Comparison of ENCODE assay signal across 1 cellular context in the genomic region with DNA sequence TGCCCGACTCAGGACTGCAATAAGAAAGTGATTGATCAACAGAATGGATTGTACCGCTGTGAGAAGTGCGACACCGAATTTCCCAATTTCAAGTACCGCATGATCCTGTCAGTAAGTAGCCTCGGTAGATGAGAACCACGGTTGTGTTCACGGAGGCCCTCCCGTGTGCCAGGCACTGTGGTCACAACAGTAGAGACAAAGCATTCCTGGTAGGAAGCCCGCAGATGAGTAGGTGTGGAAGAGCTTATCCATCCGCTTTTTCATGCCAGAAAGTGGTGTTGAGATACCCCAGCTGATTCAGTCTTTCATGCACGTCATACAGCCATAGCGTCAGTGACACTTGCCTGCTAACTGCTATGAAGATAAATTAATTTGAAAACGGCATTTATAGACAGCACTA.
TF ChIP-seq lines count a peak whose summit lies in the region.

No MANE protein-coding gene starts in this region.

TF ChIP-seq in GM12878, 131 proteins besides CTCF, POLR2A, EP300 and RAD21:
- TF ChIP-seq DPF2 (IDR thresholded peaks at IDR 0.05) (no peak), BACH1 (IDR thresholded peaks at IDR 0.05; ENCODE audit: borderline replicate concordance) (no peak), RCOR1 (conservative IDR thresholded peaks at IDR 0.05; ENCODE audit: low read depth, low read length) (no peak), JUNB (IDR thresholded peaks at IDR 0.05) (no peak), WRNIP1 (IDR thresholded peaks at IDR 0.05; ENCODE audit: borderline replicate concordance, low read depth, low read length) (no peak), ZBTB4 (CRISPR knock-in tag; IDR thresholded peaks at IDR 0.05) (no peak), ZNF217 (IDR thresholded peaks at IDR 0.05) (no peak), POU2F2 (IDR thresholded peaks at IDR 0.05; ENCODE audit: borderline replicate concordance, low read depth, low read length) (no peak), HDGF (IDR thresholded peaks at IDR 0.05) (no peak)
- TF ChIP-seq, protein P1, sequence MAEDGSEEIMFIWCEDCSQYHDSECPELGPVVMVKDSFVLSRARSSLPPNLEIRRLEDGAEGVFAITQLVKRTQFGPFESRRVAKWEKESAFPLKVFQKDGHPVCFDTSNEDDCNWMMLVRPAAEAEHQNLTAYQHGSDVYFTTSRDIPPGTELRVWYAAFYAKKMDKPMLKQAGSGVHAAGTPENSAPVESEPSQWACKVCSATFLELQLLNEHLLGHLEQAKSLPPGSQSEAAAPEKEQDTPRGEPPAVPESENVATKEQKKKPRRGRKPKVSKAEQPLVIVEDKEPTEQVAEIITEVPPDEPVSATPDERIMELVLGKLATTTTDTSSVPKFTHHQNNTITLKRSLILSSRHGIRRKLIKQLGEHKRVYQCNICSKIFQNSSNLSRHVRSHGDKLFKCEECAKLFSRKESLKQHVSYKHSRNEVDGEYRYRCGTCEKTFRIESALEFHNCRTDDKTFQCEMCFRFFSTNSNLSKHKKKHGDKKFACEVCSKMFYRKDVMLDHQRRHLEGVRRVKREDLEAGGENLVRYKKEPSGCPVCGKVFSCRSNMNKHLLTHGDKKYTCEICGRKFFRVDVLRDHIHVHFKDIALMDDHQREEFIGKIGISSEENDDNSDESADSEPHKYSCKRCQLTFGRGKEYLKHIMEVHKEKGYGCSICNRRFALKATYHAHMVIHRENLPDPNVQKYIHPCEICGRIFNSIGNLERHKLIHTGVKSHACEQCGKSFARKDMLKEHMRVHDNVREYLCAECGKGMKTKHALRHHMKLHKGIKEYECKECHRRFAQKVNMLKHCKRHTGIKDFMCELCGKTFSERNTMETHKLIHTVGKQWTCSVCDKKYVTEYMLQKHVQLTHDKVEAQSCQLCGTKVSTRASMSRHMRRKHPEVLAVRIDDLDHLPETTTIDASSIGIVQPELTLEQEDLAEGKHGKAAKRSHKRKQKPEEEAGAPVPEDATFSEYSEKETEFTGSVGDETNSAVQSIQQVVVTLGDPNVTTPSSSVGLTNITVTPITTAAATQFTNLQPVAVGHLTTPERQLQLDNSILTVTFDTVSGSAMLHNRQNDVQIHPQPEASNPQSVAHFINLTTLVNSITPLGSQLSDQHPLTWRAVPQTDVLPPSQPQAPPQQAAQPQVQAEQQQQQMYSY (CRISPR knock-in tag; IDR thresholded peaks at IDR 0.05): no peak
